In genomic region chr21:44927587-44928461, GRCh38 we compare ENCODE assay signal across 8 cellular contexts.
DNase-seq lines count a peak whose midpoint lies in the region; ATAC-seq, FAIRE-seq and TF ChIP-seq lines count a peak whose summit lies in the region.

No MANE protein-coding gene starts in this region.

- no peaks in the 10 kb centered on the region for H3K9me2 ChIP-seq in MM.1S (replicated peaks; ENCODE audit: insufficient read depth, low read length)

- H3K4me2 ChIP-seq in MM.1S (ENCODE audit: low read depth, low read length): no peak overlapping the region

- TF ChIP-seq POLR2A in H54 (IDR thresholded peaks at IDR 0.05; ENCODE audit: low read depth, low read length): no peak

- no peak overlapping the region; the same call in 1 of the 2 replicates for H3K4me3 ChIP-seq in AG04449 (ENCODE audit: low read depth, low read length)
- peak overlapping the region; percentile 26 for H3K4me3 ChIP-seq in iPS-15b (ENCODE audit: low read depth, low read length)
- no peak overlapping the region for H3K4me3 ChIP-seq in MM.1S (ENCODE audit: low read length)

- H3K27ac ChIP-seq in MM.1S (ENCODE audit: low read length): no peak overlapping the region

- no peaks in the 10 kb centered on the region for H4K20me1 ChIP-seq in MM.1S (ENCODE audit: insufficient read depth, low read length)

- no peaks in the 10 kb centered on the region for H3K9me3 ChIP-seq in iPS-15b (ENCODE audit: control insufficient read depth, insufficient read depth, low read length)
- H3K9me3 ChIP-seq in MM.1S (replicated peaks; ENCODE audit: insufficient read depth, low read length): no peaks in the 10 kb centered on the region

- H3K79me2 ChIP-seq in MM.1S (ENCODE audit: low read length): no peaks in the 10 kb centered on the region

- H3K36me3 ChIP-seq in iPS-15b (ENCODE audit: control insufficient read depth, insufficient read depth, low read length) (no peaks in the 10 kb centered on the region), MM.1S (replicated peaks; ENCODE audit: insufficient read depth, low read length) (no peaks in the 10 kb centered on the region)

- ATAC-seq in HG02938 (IDR thresholded peaks at IDR 0.05; ENCODE audit: unreplicated experiment): no peak

- H3F3A ChIP-seq in MM.1S (ENCODE audit: insufficient read depth, low read length): no peaks in the 10 kb centered on the region

- POLR2A ChIA-PET in AG04449 (lab: Yijun Ruan, JAX): interaction anchor here (0.8 to 2.1 kb wide), 4 partner anchors 54 to 126 kb away, joined by 3 to 12 read pairs (median 6); partner anchors contain the start of genes PTTG1IP and UBE2G2

- FAIRE-seq in H54 (lab: Jason Lieb, UNC): no peak

- CTCF ChIA-PET in AG04449 (lab: Yijun Ruan, JAX): interaction anchor here (1.0 to 5.0 kb wide), 9 partner anchors 20 to 210 kb away, joined by 3 to 30 read pairs (median 4); partner anchors contain the start of genes PTTG1IP and UBE2G2

- no peak overlapping the region for H3K9ac ChIP-seq in iPS-15b (ENCODE audit: low read depth, low read length)
- no peak overlapping the region for H3K9ac ChIP-seq in MM.1S (ENCODE audit: low read length)

- no peak overlapping the region for H2AFZ ChIP-seq in MM.1S (ENCODE audit: low read length)

- peak; percentile 18 for TF ChIP-seq CTCF in AG04449 (IDR thresholded peaks at IDR 0.05; ENCODE audit: insufficient read depth, low read length, missing control alignments)
- TF ChIP-seq CTCF in MM.1S (IDR thresholded peaks at IDR 0.05; ENCODE audit: low read length): no peak

- H3K27me3 ChIP-seq in iPS-15b (ENCODE audit: control insufficient read depth, insufficient read depth, low read length) (peaks cover 43% of the 10 kb centered on the region), MM.1S (replicated peaks; ENCODE audit: insufficient read depth, low read length) (peaks cover 95% of the 10 kb centered on the region)

- H3K4me1 ChIP-seq in iPS-15b (ENCODE audit: control insufficient read depth, insufficient read depth, low read length) (peaks cover 9% of the 10 kb centered on the region), MM.1S (ENCODE audit: low read length) (no peaks in the 10 kb centered on the region)

- DNase-seq in AG04449 (ENCODE audit: low read depth, low spot score): no peak
- DNase-seq in H54 (ENCODE audit: insufficient read length, low spot score): peak; percentile 98
- DNase-seq in SKM-1 (lab: John Stamatoyannopoulos, UW; ENCODE audit: unreplicated experiment): peak; percentile 68
- peak; percentile 93 for DNase-seq in activated naive CD4-positive, alpha-beta T cell treated with anti-CD3 and anti-CD28 coated beads, Interleukin-2, amount 50 U/mL, for 16 hours
- DNase-seq in stimulated activated CD4-positive, alpha-beta T cell treated with anti-CD3 and anti-CD28 coated beads, Interleukin-4, amount 100 ng/mL, for 1 hour: peak; percentile 93
- no peak for DNase-seq in MM.1S

Comparison
In these comparisons a context has a peak if more than half of its experiments do, and no peak if none do; other contexts are left out.
1. DNase-seq: peak in H54 (single experiment), SKM-1 (single experiment), activated naive CD4-positive, alpha-beta T cell treated with anti-CD3 and anti-CD28 coated beads, Interleukin-2, amount 50 U/mL, for 16 hours (single experiment) and stimulated activated CD4-positive, alpha-beta T cell treated with anti-CD3 and anti-CD28 coated beads, Interleukin-4, amount 100 ng/mL, for 1 hour (single experiment); none in AG04449 (single experiment) and MM.1S (single experiment).